1 cellular context compared by ENCODE assay signal in the genomic region with DNA sequence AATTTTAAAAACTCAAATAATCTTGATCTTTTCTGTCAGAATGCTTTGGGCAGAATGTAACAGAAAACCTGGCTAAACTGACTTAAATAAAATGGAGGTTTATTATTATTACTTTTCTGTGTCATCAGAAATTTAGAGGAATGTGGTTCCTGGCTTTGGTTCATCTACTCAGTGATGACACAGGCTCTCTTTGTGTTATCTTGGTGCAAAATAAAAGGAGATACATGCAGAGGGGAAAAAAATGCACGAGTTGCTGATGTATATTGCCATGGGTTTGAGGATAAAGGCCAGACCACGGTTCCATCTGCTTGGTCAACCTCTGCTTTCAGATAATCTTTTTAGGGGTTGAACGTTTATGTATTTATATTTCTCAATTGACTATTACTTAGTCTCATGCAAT.
TF ChIP-seq lines count a peak whose summit lies in the region.

No MANE protein-coding gene starts in this region.

TF ChIP-seq in SK-N-SH, 30 proteins besides CTCF, POLR2A, EP300 and RAD21 (continued from another document):
- TF ChIP-seq, protein P1, sequence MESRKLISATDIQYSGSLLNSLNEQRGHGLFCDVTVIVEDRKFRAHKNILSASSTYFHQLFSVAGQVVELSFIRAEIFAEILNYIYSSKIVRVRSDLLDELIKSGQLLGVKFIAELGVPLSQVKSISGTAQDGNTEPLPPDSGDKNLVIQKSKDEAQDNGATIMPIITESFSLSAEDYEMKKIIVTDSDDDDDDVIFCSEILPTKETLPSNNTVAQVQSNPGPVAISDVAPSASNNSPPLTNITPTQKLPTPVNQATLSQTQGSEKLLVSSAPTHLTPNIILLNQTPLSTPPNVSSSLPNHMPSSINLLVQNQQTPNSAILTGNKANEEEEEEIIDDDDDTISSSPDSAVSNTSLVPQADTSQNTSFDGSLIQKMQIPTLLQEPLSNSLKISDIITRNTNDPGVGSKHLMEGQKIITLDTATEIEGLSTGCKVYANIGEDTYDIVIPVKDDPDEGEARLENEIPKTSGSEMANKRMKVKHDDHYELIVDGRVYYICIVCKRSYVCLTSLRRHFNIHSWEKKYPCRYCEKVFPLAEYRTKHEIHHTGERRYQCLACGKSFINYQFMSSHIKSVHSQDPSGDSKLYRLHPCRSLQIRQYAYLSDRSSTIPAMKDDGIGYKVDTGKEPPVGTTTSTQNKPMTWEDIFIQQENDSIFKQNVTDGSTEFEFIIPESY (IDR thresholded peaks at IDR 0.05; ENCODE audit: borderline replicate concordance, low read depth), result no peak
- TF ChIP-seq TAF1 (IDR thresholded peaks at IDR 0.05; ENCODE audit: borderline replicate concordance, low read depth, low read length), result no peak
TF ChIP-seq in SK-N-SH: peak in this region for 0.
